In the genomic region with DNA sequence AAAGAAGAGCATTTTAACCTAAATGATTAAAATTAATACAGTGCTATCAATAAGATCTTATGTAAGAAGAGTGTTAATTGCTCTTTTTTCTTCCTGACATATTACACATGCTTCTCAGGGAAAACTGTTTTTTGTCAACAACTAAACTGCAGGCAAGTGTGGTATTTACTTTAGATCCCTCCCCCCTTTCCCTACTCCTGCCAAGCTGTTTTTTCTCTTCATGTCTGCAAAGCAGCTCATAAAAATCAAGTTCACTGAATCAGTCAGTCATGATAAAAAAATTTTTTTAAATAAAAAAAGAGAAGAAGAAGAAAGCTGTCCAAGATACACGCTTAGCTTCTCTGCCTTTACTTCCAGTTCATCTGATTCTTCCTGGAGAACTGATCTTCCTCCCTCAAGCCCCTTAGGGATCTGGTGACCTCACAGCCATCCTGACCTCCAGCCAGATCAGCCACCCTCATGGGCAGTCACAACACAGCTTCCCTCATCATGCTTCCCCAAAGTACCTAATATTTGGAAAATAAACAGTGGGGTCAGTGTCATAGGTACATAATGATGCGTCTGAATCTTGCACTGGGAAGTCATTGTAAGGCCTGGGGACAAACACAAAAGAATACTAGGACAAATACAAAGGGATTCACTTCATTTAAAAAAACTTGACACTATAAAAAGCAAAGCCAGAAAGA, we compare ENCODE assay signal across 20 cellular contexts.
DNase-seq lines count a peak whose midpoint lies in the region; ATAC-seq and TF ChIP-seq lines count a peak whose summit lies in the region.
"Had no signal": no experiment of that assay in that cellular context is flagged by ENCODE, and none has a peak within 500 bp of the region (broad histone marks: within the 10 kb centered on the region; RNA-seq: fewer than 3 reads in every experiment).

No MANE protein-coding gene starts in this region.

- TF ChIP-seq EP300 in tibial nerve (IDR thresholded peaks at IDR 0.05) = no peak

- peaks cover 27% of the 10 kb centered on the region for H3K4me1 ChIP-seq in Karpas-422 (ENCODE audit: low read length)
- peaks cover 0 to 17% (median 0%) of the 10 kb centered on the region in 4 donors for H3K4me1 ChIP-seq in tibial nerve
- H3K4me1 ChIP-seq: colonic mucosa had no signal

- H3K27ac Mint-ChIP-seq in nephron = peak overlapping the region; percentile 61 to 73 (median 66)
- peak overlapping the region in 1 of 2 donors; percentile 63 for H3K27ac Mint-ChIP-seq in effector memory CD8-positive, alpha-beta T cell
- H3K27ac Mint-ChIP-seq in stimulated activated naive B cell treated with anti-CD40 and anti-IgM and Interleukin-4, amounts not matched to agents 10 μg/mL and 1 μg/mL and 100 μg/mL, for 72 hours = no peak overlapping the region
- H3K27ac Mint-ChIP-seq: activated B cell treated with CpG ODN at 0.5 μM for 24 hours; CD4-positive, alpha-beta T cell; stimulated activated memory B cell treated with anti-CD40 and anti-IgM and Interleukin-4, amounts not matched to agents 10 μg/mL and 1 μg/mL and 100 μg/mL, for 72 hours had no signal

- H3K27me3 ChIP-seq in Karpas-422 (ENCODE audit: low read length) = no peaks in the 10 kb centered on the region
- no peaks in the 10 kb centered on the region for H3K27me3 ChIP-seq in dorsolateral prefrontal cortex
- H3K27me3 ChIP-seq in tibial nerve = no peaks in the 10 kb centered on the region
- H3K27me3 ChIP-seq: colonic mucosa, gastroesophageal sphincter had no signal

- H3K9me2 ChIP-seq in Karpas-422 (replicated peaks; ENCODE audit: insufficient read depth, low read length) = no peaks in the 10 kb centered on the region

- H3K36me3 Mint-ChIP-seq in nephron (ENCODE audit: low read depth) = peaks cover 49% of the 10 kb centered on the region
- peaks cover 6% of the 10 kb centered on the region for H3K36me3 Mint-ChIP-seq in effector memory CD8-positive, alpha-beta T cell (ENCODE audit: insufficient read depth)
- H3K36me3 Mint-ChIP-seq in stimulated activated naive B cell treated with anti-CD40 and anti-IgM and Interleukin-4, amounts not matched to agents 10 μg/mL and 1 μg/mL and 100 μg/mL, for 72 hours = peaks cover 5 to 18% of the 10 kb centered on the region in 2 donors

- intact Hi-C loops in dorsolateral prefrontal cortex (cut with DNase I) = no loop called here

- H3K36me3 ChIP-seq in Karpas-422 (ENCODE audit: insufficient read depth, low read length) (peaks cover 15% of the 10 kb centered on the region; the same call in 1 of the 2 replicates), tibial nerve (no peaks in the 10 kb centered on the region)
- H3K36me3 ChIP-seq: colonic mucosa had no signal

- no peaks in the 10 kb centered on the region for H3K9me3 Mint-ChIP-seq in nephron
- no peaks in the 10 kb centered on the region for H3K9me3 Mint-ChIP-seq in effector memory CD8-positive, alpha-beta T cell
- H3K9me3 Mint-ChIP-seq in stimulated activated naive B cell treated with anti-CD40 and anti-IgM and Interleukin-4, amounts not matched to agents 10 μg/mL and 1 μg/mL and 100 μg/mL, for 72 hours = no peaks in the 10 kb centered on the region
- H3K9me3 Mint-ChIP-seq: activated B cell treated with CpG ODN at 0.5 μM for 24 hours; CD4-positive, alpha-beta T cell; naive B cell; stimulated activated memory B cell treated with anti-CD40 and anti-IgM and Interleukin-4, amounts not matched to agents 10 μg/mL and 1 μg/mL and 100 μg/mL, for 72 hours had no signal

- DNase-seq in AG10803 (ENCODE audit: low read depth) (peak; percentile 15), Karpas-422 (no peak), dorsolateral prefrontal cortex (no peak), tibial nerve (ENCODE audit: low spot score in 2 of 2) (no peak), retina (no peak)
- no peak for DNase-seq in effector memory CD8-positive, alpha-beta T cell
- DNase-seq in stimulated activated naive B cell treated with anti-CD40 and anti-IgM and Interleukin-4, amounts not matched to agents 10 μg/mL and 1 μg/mL and 100 μg/mL, for 72 hours = no peak
- DNase-seq: activated B cell treated with CpG ODN at 0.5 μM for 24 hours; activated effector memory CD4-positive, alpha-beta T cell treated with Interleukin-2 at 50 U/mL for 16 hours; aorta; CD4-positive, alpha-beta T cell; colonic mucosa; naive B cell; NCI-H1436; NCI-H345; SHP77; T-helper 2 cell had no signal

- no peak for TF ChIP-seq CTCF in AG10803 (conservative IDR thresholded peaks at IDR 0.05; ENCODE audit: low read length)
- TF ChIP-seq CTCF in dorsolateral prefrontal cortex (IDR thresholded peaks at IDR 0.05 in 54 of 56, conservative IDR thresholded peaks at IDR 0.05 in 2 of 56; ENCODE audit: low read depth in 1 of 56, partially characterized antibody in 56 of 56) = no peak
- TF ChIP-seq CTCF in nephron (IDR thresholded peaks at IDR 0.05; ENCODE audit: unreplicated experiment in 3 of 3) = no peak
- no peak for TF ChIP-seq CTCF in tibial nerve (IDR thresholded peaks at IDR 0.05)

- no peaks in the 10 kb centered on the region for H3K9me3 ChIP-seq in Karpas-422 (ENCODE audit: low read length)
- H3K9me3 ChIP-seq in tibial nerve = no peaks in the 10 kb centered on the region
- H3K9me3 ChIP-seq: colonic mucosa, gastroesophageal sphincter had no signal

- no peak overlapping the region for H3K4me2 ChIP-seq in Karpas-422 (ENCODE audit: low read depth, low read length, poor library complexity, severe bottlenecking)

- H3K4me3 ChIP-seq in AG10803 (ENCODE audit: low read length) (no peak overlapping the region), Karpas-422 (ENCODE audit: low read length) (no peak overlapping the region), dorsolateral prefrontal cortex (no peak overlapping the region), tibial nerve (no peak overlapping the region)
- H3K4me3 ChIP-seq: colonic mucosa, gastroesophageal sphincter had no signal

- 65 to 73% methylated on average over 2 of the region's 2 CpGs for WGBS in tibial nerve, 2 donors

- TF ChIP-seq POLR2A in tibial nerve (IDR thresholded peaks at IDR 0.05) = no peak

- peak overlapping the region; percentile 3; the same call in 1 of the 2 replicates for H3K27ac ChIP-seq in Karpas-422 (ENCODE audit: low read length)
- peak overlapping the region in 30 of 59 donors; percentile 6 to 69 (median 34) for H3K27ac ChIP-seq in dorsolateral prefrontal cortex
- H3K27ac ChIP-seq in tibial nerve = no peak overlapping the region
- H3K27ac ChIP-seq: colonic mucosa, gastroesophageal sphincter had no signal

- H3K27me3 Mint-ChIP-seq in nephron (ENCODE audit: low read depth) = no peaks in the 10 kb centered on the region
- no peaks in the 10 kb centered on the region for H3K27me3 Mint-ChIP-seq in effector memory CD8-positive, alpha-beta T cell
- H3K27me3 Mint-ChIP-seq in stimulated activated naive B cell treated with anti-CD40 and anti-IgM and Interleukin-4, amounts not matched to agents 10 μg/mL and 1 μg/mL and 100 μg/mL, for 72 hours = no peaks in the 10 kb centered on the region
- H3K27me3 Mint-ChIP-seq: activated B cell treated with CpG ODN at 0.5 μM for 24 hours; CD4-positive, alpha-beta T cell; naive B cell; stimulated activated memory B cell treated with anti-CD40 and anti-IgM and Interleukin-4, amounts not matched to agents 10 μg/mL and 1 μg/mL and 100 μg/mL, for 72 hours had no signal

- no peaks in the 10 kb centered on the region for H4K20me1 ChIP-seq in Karpas-422 (ENCODE audit: insufficient read depth, low read depth, low read length)

- H3K9ac ChIP-seq in Karpas-422 (ENCODE audit: low read length) = no peak overlapping the region

- peaks cover 64% of the 10 kb centered on the region for H3K79me2 ChIP-seq in Karpas-422 (ENCODE audit: low read length)

- no peak overlapping the region for H2AFZ ChIP-seq in Karpas-422 (ENCODE audit: low read length)

- H3K4me1 Mint-ChIP-seq in nephron = peaks cover 51% of the 10 kb centered on the region
- H3K4me1 Mint-ChIP-seq in effector memory CD8-positive, alpha-beta T cell (ENCODE audit: low read depth in 2 of 2) = peaks cover 5 to 7% of the 10 kb centered on the region in 2 donors
- H3K4me1 Mint-ChIP-seq in stimulated activated naive B cell treated with anti-CD40 and anti-IgM and Interleukin-4, amounts not matched to agents 10 μg/mL and 1 μg/mL and 100 μg/mL, for 72 hours = no peaks in the 10 kb centered on the region
- H3K4me1 Mint-ChIP-seq: activated B cell treated with CpG ODN at 0.5 μM for 24 hours had no signal

- no peak overlapping the region for H3K4me3 Mint-ChIP-seq in nephron
- no peak overlapping the region for H3K4me3 Mint-ChIP-seq in effector memory CD8-positive, alpha-beta T cell
- no peak overlapping the region for H3K4me3 Mint-ChIP-seq in stimulated activated naive B cell treated with anti-CD40 and anti-IgM and Interleukin-4, amounts not matched to agents 10 μg/mL and 1 μg/mL and 100 μg/mL, for 72 hours
- H3K4me3 Mint-ChIP-seq: activated B cell treated with CpG ODN at 0.5 μM for 24 hours; CD4-positive, alpha-beta T cell; naive B cell; stimulated activated memory B cell treated with anti-CD40 and anti-IgM and Interleukin-4, amounts not matched to agents 10 μg/mL and 1 μg/mL and 100 μg/mL, for 72 hours had no signal

- ATAC-seq in effector memory CD8-positive, alpha-beta T cell (replicated peaks) = no peak
- no peak for ATAC-seq in stimulated activated naive B cell treated with anti-CD40 and anti-IgM and Interleukin-4, amounts not matched to agents 10 μg/mL and 1 μg/mL and 100 μg/mL, for 72 hours (replicated peaks)
- ATAC-seq: stimulated activated memory B cell treated with anti-CD40 and anti-IgM and Interleukin-4, amounts not matched to agents 10 μg/mL and 1 μg/mL and 100 μg/mL, for 72 hours had no signal

Comparison
In these comparisons a context has a peak if more than half of its experiments do, and no peak if none do; other contexts are left out.
1. H3K27ac ChIP-seq: peak in Karpas-422 (single experiment) and dorsolateral prefrontal cortex (30 of 59); none in tibial nerve (0 of 4).